ENCODE assay signal across 8 cellular contexts in the genomic region with DNA sequence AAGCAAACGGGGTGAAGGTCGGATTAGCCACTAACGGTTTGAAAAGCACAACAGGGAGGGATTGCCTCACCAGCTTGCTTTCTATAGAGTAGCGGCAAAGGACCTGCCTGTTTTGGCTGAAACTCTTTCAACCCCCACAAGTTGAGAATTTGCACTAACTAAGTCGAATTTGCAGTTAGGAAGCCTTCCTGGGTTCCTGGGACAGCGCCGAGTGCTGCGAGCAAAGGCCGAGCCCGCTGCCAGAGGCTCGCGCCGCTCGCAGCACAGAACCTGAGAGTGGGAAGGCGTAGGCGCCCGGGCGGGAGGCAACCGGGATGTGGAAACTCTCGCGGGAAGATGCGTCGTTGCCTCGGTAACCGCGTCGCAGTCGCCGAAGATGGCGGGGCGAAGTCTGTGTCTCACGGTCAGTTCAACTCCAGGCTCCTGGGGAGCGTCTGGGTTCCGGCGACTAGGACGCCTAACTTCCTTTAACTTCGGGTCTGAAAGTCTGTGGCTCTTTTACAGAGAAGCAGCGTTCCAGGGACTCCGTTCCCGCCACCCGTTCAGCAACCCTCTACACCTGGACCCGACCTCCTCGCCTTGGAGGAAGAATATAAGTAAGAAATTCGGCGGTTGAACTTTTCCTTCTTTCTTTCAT. TPM values are rescaled to one million over a fixed set of nuclear protein-coding genes. Genes with fewer than 3 reads are reported as not detected.
DNase-seq lines count a peak whose midpoint lies in the region; ATAC-seq, FAIRE-seq and TF ChIP-seq lines count a peak whose summit lies in the region.

A gene (plus strand): TSS at position 352 of the 637 bp plus-strand sequence. CDS start 25 bp downstream, at position 377.

- WGBS in hepatocyte (ENCODE audit: low lambda C conversion rate, missing lambda C conversion rate): under 1% methylated on average over 45 of the region's 45 CpGs

- peak within 1 kb of the TSS in 1 of 2 donors; percentile 13 for H3K27ac ChIP-seq in ascending aorta
- H3K27ac ChIP-seq in hepatocyte: peak within 1 kb of the TSS; percentile 47

- H3K27me3 ChIP-seq in ascending aorta: no peaks in the 10 kb centered on the region
- no peaks in the 10 kb centered on the region for H3K27me3 ChIP-seq in hepatocyte

- ATAC-seq in HG02678 (IDR thresholded peaks at IDR 0.05; ENCODE audit: unreplicated experiment): peak; percentile 98
- peak; percentile 64 to 96 (median 90) for ATAC-seq in T-cell (replicated peaks in 1 of 4)

- H3K4me1 Mint-ChIP-seq in T-cell: peaks cover 13 to 17% (median 16%) of the 10 kb centered on the region in 3 donors

- H3K79me2 ChIP-seq in hepatocyte: no peaks in the 10 kb centered on the region

- no peak for TF ChIP-seq CTCF in ascending aorta (IDR thresholded peaks at IDR 0.05)
- TF ChIP-seq CTCF in hepatocyte (IDR thresholded peaks at IDR 0.05; ENCODE audit: poor library complexity): no peak

- peak; percentile 65 for DNase-seq in GM12892 (ENCODE audit: insufficient read length)
- DNase-seq in NCI-H1105 (lab: John Stamatoyannopoulos, UW): peak; percentile 71
- peak; percentile 6 to 65 (median 46) for DNase-seq in T-cell
- DNase-seq in ascending aorta (ENCODE audit: low spot score in 2 of 2): peak; percentile 27 to 84
- DNase-seq in hepatocyte (ENCODE audit: low spot score): peak; percentile 94
- DNase-seq in renal cortical epithelial cell (ENCODE audit: low read depth): peak; percentile 76
- no peak for DNase-seq in NK-92 (lab: John Stamatoyannopoulos, UW; ENCODE audit: unreplicated experiment)

- peak; percentile 95 for FAIRE-seq in GM12892 (lab: Jason Lieb, UNC)

- peaks cover 26 to 47% of the 10 kb centered on the region in 2 donors for H3K27me3 Mint-ChIP-seq in T-cell

- intact Hi-C loops in ascending aorta (cut with DNase I): loop anchor here (5.0 kb wide), 1 partner anchor 118 kb away; no protein-coding TSS in a partner anchor

- H3K9me3 Mint-ChIP-seq in T-cell: peaks cover 0 to 7% (median 7%) of the 10 kb centered on the region in 3 donors

- peak within 1 kb of the TSS; percentile 99 for H2AFZ ChIP-seq in hepatocyte

- TF ChIP-seq POLR2A in GM12892 (IDR thresholded peaks at IDR 0.05; ENCODE audit: low read depth, low read length): peak; percentile 95

- no peak within 1 kb of the TSS for H3K27ac Mint-ChIP-seq in T-cell

- H3K4me2 ChIP-seq in hepatocyte: peak within 1 kb of the TSS; percentile 81

- POLR2A ChIA-PET in T-cell (lab: Charles Lee): no interaction called here

- no peaks in the 10 kb centered on the region for H3K9me2 ChIP-seq in hepatocyte (replicated peaks; ENCODE audit: insufficient read depth)

- H3K36me3 ChIP-seq in ascending aorta (no peaks in the 10 kb centered on the region), hepatocyte (replicated peaks; ENCODE audit: insufficient read depth, low read depth) (no peaks in the 10 kb centered on the region)

- no peaks in the 10 kb centered on the region for H3K36me3 Mint-ChIP-seq in T-cell

- H3K4me3 ChIP-seq in ascending aorta (peak within 1 kb of the TSS; percentile 66 to 67), hepatocyte (peak within 1 kb of the TSS; percentile 76)

- H4K20me1 ChIP-seq in hepatocyte (ENCODE audit: insufficient read depth, poor library complexity, severe bottlenecking): no peaks in the 10 kb centered on the region

- H3K4me1 ChIP-seq in ascending aorta: peaks cover 0 to 3% of the 10 kb centered on the region in 2 donors
- no peaks in the 10 kb centered on the region for H3K4me1 ChIP-seq in hepatocyte (ENCODE audit: insufficient read depth)

- H3K4me3 Mint-ChIP-seq in T-cell: peak within 1 kb of the TSS; percentile 80 to 91 (median 87)

- CTCF ChIA-PET in T-cell (lab: Charles Lee): interaction anchor here in 1 of 2 donors (0.6 kb wide), 1 partner anchor 90 kb away, joined by 3 read pairs; no protein-coding TSS in a partner anchor

- H3K9me3 ChIP-seq in ascending aorta (no peaks in the 10 kb centered on the region), hepatocyte (ENCODE audit: low read depth) (no peaks in the 10 kb centered on the region)

RNA-seq across cellular contexts. Expression of the gene that starts here (rescaled TPM):
- polyA plus RNA-seq in GM12892 (2012; ENCODE audit: missing spikeins): 61.7 TPM
- total RNA-seq in T-cell: 1 to 10 TPM; 1.5 to 2.7 (median 1.9) TPM
- total RNA-seq in ascending aorta: 12.5 TPM
- total RNA-seq in hepatocyte: 7.4 and 9.0 TPM in 2 replicates
- 2.6 and 3.6 TPM in 2 replicates for polyA plus RNA-seq in hepatocyte
- 7.5 and 34.4 TPM in 2 replicates for total RNA-seq in renal cortical epithelial cell
